8 cellular contexts compared by ENCODE assay signal in genomic region chr11:125569913-125570621, GRCh38. TPM values are rescaled to one million over a fixed set of nuclear protein-coding genes. Genes with fewer than 3 reads are reported as not detected.
A peak's percentile ranks its signal among the peaks of the same experiment; 100 is the strongest.
DNase-seq lines count a peak whose midpoint lies in the region; ATAC-seq and TF ChIP-seq lines count a peak whose summit lies in the region.

No MANE protein-coding gene starts in this region.

- peaks cover 11 to 13% of the 10 kb centered on the region in 2 donors for H3K4me1 ChIP-seq in adrenal gland (replicated peaks in 1 of 2)
- H3K4me1 ChIP-seq in thoracic aorta (ENCODE audit: control insufficient read depth in 1 of 2, low read depth in 2 of 2), result peaks cover 11 to 15% of the 10 kb centered on the region in 2 donors

- peak overlapping the region in 3 of 5 donors; percentile 84 to 94 (median 87) for H3K27ac ChIP-seq in adrenal gland
- H3K27ac ChIP-seq in thoracic aorta, result peak overlapping the region; percentile 66 to 70

- TF ChIP-seq CTCF in adrenal gland (IDR thresholded peaks at IDR 0.05) (no peak), thoracic aorta (IDR thresholded peaks at IDR 0.05) (no peak)

- no peak for TF ChIP-seq POLR2A in adrenal gland (IDR thresholded peaks at IDR 0.05)

- intact Hi-C loops in adrenal gland (cut with DNase I), result no loop called here

- no peaks in the 10 kb centered on the region for H3K9me3 ChIP-seq in adrenal gland (replicated peaks in 1 of 3)
- H3K9me3 ChIP-seq in thoracic aorta, result no peaks in the 10 kb centered on the region

- WGBS in adrenal gland, 4 donors, result 1 to 3% (median 3%) methylated on average over 7 to 9 of the region's 9 CpGs

- ATAC-seq in left lobe of liver (peak; percentile 31), thoracic aorta (ENCODE audit: insufficient number of reproducible peaks, low FRiP score, low read depth) (no peak)

- H3K36me3 ChIP-seq in adrenal gland (replicated peaks in 1 of 2), result peaks cover 0 to 24% of the 10 kb centered on the region in 2 donors
- H3K36me3 ChIP-seq in thoracic aorta, result peaks cover 15% of the 10 kb centered on the region

- peak overlapping the region in 3 of 4 donors; percentile 37 to 95 (median 52) for H3K4me3 ChIP-seq in adrenal gland
- peak overlapping the region; percentile 85 for H3K4me3 ChIP-seq in thoracic aorta

- no peaks in the 10 kb centered on the region for H3K27me3 ChIP-seq in adrenal gland
- no peaks in the 10 kb centered on the region for H3K27me3 ChIP-seq in thoracic aorta (replicated peaks; ENCODE audit: insufficient read depth)

- DNase-seq in activated naive CD4-positive, alpha-beta T cell treated with Interleukin-2 at 50 U/mL for 16 hours, result peak; percentile 9
- no peak for DNase-seq in activated naive CD4-positive, alpha-beta T cell (lab: John Stamatoyannopoulos, UW)
- DNase-seq in HT-29 (ENCODE audit: low spot score) (peak; percentile 48), adrenal gland (no peak), left lobe of liver (ENCODE audit: low spot score) (peak; percentile 63), thoracic aorta (ENCODE audit: low spot score) (no peak), pons (ENCODE audit: low spot score) (no peak), amniotic stem cell (lab: John Stamatoyannopoulos, UW) (no peak)

RNA-seq across cellular contexts. Expression of gene EI24, which starts 0.8 kb away (rescaled TPM):
- total RNA-seq in HT-29 (2014; rRNA removed; shearing (Covaris generic)), result 122 and 125 TPM in 2 replicates
- total RNA-seq in adrenal gland, result 10 to 100 TPM; 39.8 to 55.7 (median 47.5) TPM
- 10 to 100 TPM; 19.0 to 65.6 (median 23.5) TPM for polyA plus RNA-seq in adrenal gland
- 187 TPM for total RNA-seq in left lobe of liver
- total RNA-seq in thoracic aorta, result 10 to 100 TPM; 68.4 to 70.0 TPM

RNA-seq across cellular contexts. Expression of gene STT3A, which starts 22.6 kb away (rescaled TPM):
- 175 and 176 TPM in 2 replicates for total RNA-seq in HT-29 (2014; rRNA removed; shearing (Covaris generic))
- total RNA-seq in adrenal gland (100 to 1,000 TPM in 7 of 8 donors, 10 to 100 TPM in 1; 79.2 to 175 (median 120) TPM), left lobe of liver (92.2 TPM), thoracic aorta (100 to 1,000 TPM in 1 of 2 donors, 10 to 100 TPM in 1; 85.0 to 122 TPM)
- 100 to 1,000 TPM in 1 of 3 donors, 10 to 100 TPM in 2; 28.4 to 208 (median 35.6) TPM for polyA plus RNA-seq in adrenal gland

RNA-seq across cellular contexts. Expression of gene CHEK1, which starts 54.9 kb away (rescaled TPM):
- total RNA-seq in HT-29 (2014; rRNA removed; shearing (Covaris generic)), result 42.1 and 45.2 TPM in 2 replicates
- total RNA-seq in adrenal gland, result 1 to 10 TPM; 1.2 to 6.2 (median 2.1) TPM
- polyA plus RNA-seq in adrenal gland, result 1 to 10 TPM in 1 of 3 donors, under 1 TPM in 2; 0.51 to 3.3 (median 0.72) TPM
- total RNA-seq in left lobe of liver, result 0.53 TPM
- total RNA-seq in thoracic aorta, result 1 to 10 TPM in 1 of 2 donors, under 1 TPM in 1; 0.41 to 3.5 TPM

Comparison
In these comparisons a context has a peak if more than half of its experiments do, and no peak if none do; other contexts are left out.
1. DNase-seq: peak in activated naive CD4-positive, alpha-beta T cell treated with Interleukin-2 at 50 U/mL for 16 hours (single experiment), HT-29 (single experiment) and left lobe of liver (single experiment); none in activated naive CD4-positive, alpha-beta T cell (0 of 4), adrenal gland (0 of 7), thoracic aorta (single experiment), pons (single experiment) and amniotic stem cell (single experiment).